Comparison of ENCODE assay signal across 26 cellular contexts in genomic region chr6:63502165-63502564, GRCh38.
"Had no signal": no experiment of that assay in that cellular context is flagged by ENCODE, and none has a peak within 500 bp of the region (broad histone marks: within the 10 kb centered on the region; RNA-seq: fewer than 3 reads in every experiment).

No MANE protein-coding gene starts in this region.

- H3K27ac ChIP-seq: dorsolateral prefrontal cortex, esophagus squamous epithelium, gastroesophageal sphincter, neutrophil, ovary, prostate gland, stomach, suprapubic skin, tibial nerve, VCaP had no signal

- H3K27me3 Mint-ChIP-seq: brain; stimulated activated memory B cell treated with anti-CD40 and anti-IgM and Interleukin-4, amounts not matched to agents 10 μg/mL and 1 μg/mL and 100 μg/mL, for 72 hours had no signal

- H3K36me3 Mint-ChIP-seq: activated naive CD4-positive, alpha-beta T cell treated with anti-CD3 and anti-CD28 coated beads, Interleukin-2, amount 50 U/mL, for 24 hours; brain; stimulated activated memory B cell treated with anti-CD40 and anti-IgM and Interleukin-4, amounts not matched to agents 10 μg/mL and 1 μg/mL and 100 μg/mL, for 72 hours had no signal

- H3K36me3 ChIP-seq: esophagus squamous epithelium, gastroesophageal sphincter, neutrophil, ovary, prostate gland, stomach, suprapubic skin, tibial nerve had no signal

- H3K9me3 Mint-ChIP-seq: activated CD4-positive, alpha-beta T cell treated with anti-CD3 and anti-CD28 coated beads, Interleukin-2, amount 10 ng/mL, durations not matched to agents 7 days and 5 days; activated CD8-positive, alpha-beta T cell treated with anti-CD3 and anti-CD28 coated beads for 36 hours; activated naive CD4-positive, alpha-beta T cell treated with anti-CD3 and anti-CD28 coated beads, Interleukin-2, amount 50 U/mL, for 24 hours; activated T-helper 1 cell treated with anti-CD3 and anti-CD28 coated beads, Interleukin-12 subunit alpha, Interleukin-12 subunit beta, Interleukin-2, Interleukin-4 antibody, amounts not matched to agents 30 ng/mL and 10 ng/mL and 1 ng/mL, durations not matched to agents 14 hours and 24 hours and 36 hours; effector memory CD8-positive, alpha-beta T cell; nephron; stimulated activated memory B cell treated with anti-CD40 and anti-IgM and Interleukin-4, amounts not matched to agents 10 μg/mL and 1 μg/mL and 100 μg/mL, for 72 hours had no signal

- H3K27me3 ChIP-seq: dorsolateral prefrontal cortex, esophagus squamous epithelium, gastroesophageal sphincter, neutrophil, ovary, stomach, suprapubic skin, tibial nerve had no signal

- ATAC-seq: activated CD8-positive, alpha-beta T cell treated with anti-CD3 and anti-CD28 coated beads for 36 hours; effector memory CD8-positive, alpha-beta T cell; gastroesophageal sphincter; right cardiac atrium; stimulated activated memory B cell treated with anti-CD40 and anti-IgM and Interleukin-4, amounts not matched to agents 10 μg/mL and 1 μg/mL and 100 μg/mL, for 72 hours had no signal

- H3K9me3 ChIP-seq: esophagus squamous epithelium, gastroesophageal sphincter, neutrophil, ovary, prostate gland, stomach, suprapubic skin, tibial nerve had no signal

- H3K4me1 ChIP-seq: gastroesophageal sphincter, prostate gland, stomach, suprapubic skin, tibial nerve had no signal

- H3K4me3 Mint-ChIP-seq: activated CD4-positive, alpha-beta T cell treated with anti-CD3 and anti-CD28 coated beads, Interleukin-2, amount 10 ng/mL, durations not matched to agents 7 days and 5 days; activated CD8-positive, alpha-beta T cell treated with anti-CD3 and anti-CD28 coated beads for 36 hours; activated naive CD4-positive, alpha-beta T cell treated with anti-CD3 and anti-CD28 coated beads, Interleukin-2, amount 50 U/mL, for 24 hours; activated T-helper 1 cell treated with anti-CD3 and anti-CD28 coated beads, Interleukin-12 subunit alpha, Interleukin-12 subunit beta, Interleukin-2, Interleukin-4 antibody, amounts not matched to agents 30 ng/mL and 10 ng/mL and 1 ng/mL, durations not matched to agents 14 hours and 24 hours and 36 hours; brain; effector memory CD8-positive, alpha-beta T cell; nephron; stimulated activated memory B cell treated with anti-CD40 and anti-IgM and Interleukin-4, amounts not matched to agents 10 μg/mL and 1 μg/mL and 100 μg/mL, for 72 hours had no signal

- H3K27ac Mint-ChIP-seq: activated CD4-positive, alpha-beta T cell treated with anti-CD3 and anti-CD28 coated beads, Interleukin-2, amount 10 ng/mL, durations not matched to agents 7 days and 5 days; activated CD8-positive, alpha-beta T cell treated with anti-CD3 and anti-CD28 coated beads for 36 hours; activated naive CD4-positive, alpha-beta T cell treated with anti-CD3 and anti-CD28 coated beads, Interleukin-2, amount 50 U/mL, for 24 hours; activated T-helper 1 cell treated with anti-CD3 and anti-CD28 coated beads, Interleukin-12 subunit alpha, Interleukin-12 subunit beta, Interleukin-2, Interleukin-4 antibody, amounts not matched to agents 30 ng/mL and 10 ng/mL and 1 ng/mL, durations not matched to agents 14 hours and 24 hours and 36 hours; brain; effector memory CD8-positive, alpha-beta T cell; nephron; stimulated activated memory B cell treated with anti-CD40 and anti-IgM and Interleukin-4, amounts not matched to agents 10 μg/mL and 1 μg/mL and 100 μg/mL, for 72 hours had no signal

- H3K4me3 ChIP-seq: dorsolateral prefrontal cortex, esophagus squamous epithelium, gastroesophageal sphincter, ovary, prostate gland, stomach, suprapubic skin, tibial nerve had no signal

- H3K4me1 Mint-ChIP-seq: activated naive CD4-positive, alpha-beta T cell treated with anti-CD3 and anti-CD28 coated beads, Interleukin-2, amount 50 U/mL, for 24 hours; brain; nephron had no signal

- DNase-seq: activated CD4-positive, alpha-beta T cell treated with anti-CD3 and anti-CD28 coated beads, Interleukin-2, amount 10 ng/mL, durations not matched to agents 7 days and 5 days; activated CD4-positive, CD25-positive, alpha-beta regulatory T cell treated with anti-CD3 and anti-CD28 coated beads, Interleukin-2, amount 50 U/mL, for 72 hours; activated CD8-positive, alpha-beta T cell treated with anti-CD3 and anti-CD28 coated beads for 36 hours; activated gamma-delta T cell treated with Interleukin-2 at 50 U/mL for 16 hours; anterior cingulate cortex; dorsolateral prefrontal cortex; effector memory CD8-positive, alpha-beta T cell; esophagus squamous epithelium; head of caudate nucleus; midbrain; ovary; right cardiac atrium; stimulated activated CD4-positive, alpha-beta T cell treated with anti-CD3 and anti-CD28 coated beads, Interleukin-1b, Interleukin-23, amount 100 ng/mL, for 48 hours; stomach; T-helper 2 cell had no signal
